In genomic region chr21:41678016-41678935, GRCh38 we compare ENCODE assay signal across 1 cellular context.
A peak's percentile ranks its signal among the peaks of the same experiment; 100 is the strongest.
TF ChIP-seq lines count a peak whose summit lies in the region.

No MANE protein-coding gene starts in this region.

TF ChIP-seq in H1, 55 proteins besides CTCF, POLR2A, EP300 and RAD21 (continued from another document):
- peak; percentile 70; the same call in 1 of the 2 replicates for TF ChIP-seq MAX (IDR thresholded peaks at IDR 0.05)
- TF ChIP-seq RFX5 (IDR thresholded peaks at IDR 0.05; ENCODE audit: borderline replicate concordance, low read depth, low read length), result no peak
